In the genomic region with DNA sequence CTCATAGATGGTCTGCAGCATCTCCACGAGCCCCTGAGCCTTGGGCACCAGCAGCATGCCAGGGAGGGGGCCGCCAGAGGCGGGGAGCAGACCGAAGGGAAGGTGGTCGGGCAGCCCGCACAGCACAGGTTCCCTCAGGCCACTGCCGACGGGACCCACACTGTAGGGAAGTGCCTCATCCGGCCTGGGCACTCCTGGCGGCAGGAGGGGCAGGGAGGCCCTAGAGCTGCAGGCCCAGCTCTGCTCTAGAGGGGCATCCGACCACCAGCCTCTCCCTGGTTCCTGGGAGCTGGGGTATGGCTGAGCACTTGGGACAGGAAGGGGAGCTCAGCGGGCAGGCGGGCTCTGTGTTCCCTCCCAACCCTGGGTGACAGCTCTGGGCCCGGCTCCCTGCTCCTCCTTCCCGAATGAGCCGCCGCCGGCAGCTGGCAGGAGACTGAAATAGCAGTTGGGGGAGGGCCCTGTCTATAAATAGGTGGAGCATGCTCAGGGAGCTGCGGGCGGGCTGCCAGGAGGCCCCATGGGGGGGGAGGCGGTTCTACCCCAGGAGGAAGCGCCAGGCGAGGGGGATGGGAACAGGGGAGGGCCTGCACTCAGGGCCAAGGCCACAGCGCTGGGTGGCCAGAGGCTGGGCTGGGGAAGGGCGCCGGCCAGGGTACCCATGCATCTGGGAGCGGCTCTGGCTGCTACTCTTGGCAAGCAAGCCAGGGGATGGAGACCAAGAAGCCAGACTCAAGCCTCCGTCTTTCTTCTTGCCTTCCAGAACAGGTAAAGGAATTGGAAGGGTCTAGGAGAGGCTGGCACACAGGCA, we compare ENCODE assay signal across 1 cellular context.
TF ChIP-seq lines count a peak whose summit lies in the region.

No MANE protein-coding gene starts in this region.

TF ChIP-seq in HepG2, 621 proteins besides CTCF, POLR2A, EP300 and RAD21 (continued from another document and continues in another):
- TF ChIP-seq, protein P1, sequence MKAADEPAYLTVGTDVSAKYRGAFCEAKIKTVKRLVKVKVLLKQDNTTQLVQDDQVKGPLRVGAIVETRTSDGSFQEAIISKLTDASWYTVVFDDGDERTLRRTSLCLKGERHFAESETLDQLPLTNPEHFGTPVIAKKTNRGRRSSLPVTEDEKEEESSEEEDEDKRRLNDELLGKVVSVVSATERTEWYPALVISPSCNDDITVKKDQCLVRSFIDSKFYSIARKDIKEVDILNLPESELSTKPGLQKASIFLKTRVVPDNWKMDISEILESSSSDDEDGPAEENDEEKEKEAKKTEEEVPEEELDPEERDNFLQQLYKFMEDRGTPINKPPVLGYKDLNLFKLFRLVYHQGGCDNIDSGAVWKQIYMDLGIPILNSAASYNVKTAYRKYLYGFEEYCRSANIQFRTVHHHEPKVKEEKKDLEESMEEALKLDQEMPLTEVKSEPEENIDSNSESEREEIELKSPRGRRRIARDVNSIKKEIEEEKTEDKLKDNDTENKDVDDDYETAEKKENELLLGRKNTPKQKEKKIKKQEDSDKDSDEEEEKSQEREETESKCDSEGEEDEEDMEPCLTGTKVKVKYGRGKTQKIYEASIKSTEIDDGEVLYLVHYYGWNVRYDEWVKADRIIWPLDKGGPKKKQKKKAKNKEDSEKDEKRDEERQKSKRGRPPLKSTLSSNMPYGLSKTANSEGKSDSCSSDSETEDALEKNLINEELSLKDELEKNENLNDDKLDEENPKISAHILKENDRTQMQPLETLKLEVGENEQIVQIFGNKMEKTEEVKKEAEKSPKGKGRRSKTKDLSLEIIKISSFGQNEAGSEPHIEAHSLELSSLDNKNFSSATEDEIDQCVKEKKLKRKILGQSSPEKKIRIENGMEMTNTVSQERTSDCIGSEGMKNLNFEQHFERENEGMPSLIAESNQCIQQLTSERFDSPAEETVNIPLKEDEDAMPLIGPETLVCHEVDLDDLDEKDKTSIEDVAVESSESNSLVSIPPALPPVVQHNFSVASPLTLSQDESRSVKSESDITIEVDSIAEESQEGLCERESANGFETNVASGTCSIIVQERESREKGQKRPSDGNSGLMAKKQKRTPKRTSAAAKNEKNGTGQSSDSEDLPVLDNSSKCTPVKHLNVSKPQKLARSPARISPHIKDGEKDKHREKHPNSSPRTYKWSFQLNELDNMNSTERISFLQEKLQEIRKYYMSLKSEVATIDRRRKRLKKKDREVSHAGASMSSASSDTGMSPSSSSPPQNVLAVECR (CRISPR knock-in tag; IDR thresholded peaks at IDR 0.05; ENCODE audit: borderline replicate concordance) = peak; percentile 98
- TF ChIP-seq ZNF83 (CRISPR knock-in tag; IDR thresholded peaks at IDR 0.05; ENCODE audit: borderline replicate concordance) (peak; percentile 93), ETV5 (CRISPR knock-in tag; IDR thresholded peaks at IDR 0.05; ENCODE audit: borderline replicate concordance) (peak; percentile 86; the same call in 1 of the 2 replicates), KLF6 (CRISPR knock-in tag; IDR thresholded peaks at IDR 0.05) (0 out of 2 replicates have a peak, but pooled peaks have one; percentile 85), KMT2A (CRISPR knock-in tag; IDR thresholded peaks at IDR 0.05) (peak; percentile 81), RORA (CRISPR knock-in tag; IDR thresholded peaks at IDR 0.05) (no peak), HMGA1 (CRISPR knock-in tag; conservative IDR thresholded peaks at IDR 0.05) (no peak), ZSCAN29 (CRISPR knock-in tag; conservative IDR thresholded peaks at IDR 0.05) (peak; percentile 93; the same call in 1 of the 2 replicates), ZNF737 (CRISPR knock-in tag; IDR thresholded peaks at IDR 0.05; ENCODE audit: borderline replicate concordance) (no peak; the same call in 1 of the 2 replicates), ZNF619 (CRISPR knock-in tag; IDR thresholded peaks at IDR 0.05) (peak; percentile 98), IKZF1 (IDR thresholded peaks at IDR 0.05) (no peak), MXD4 (CRISPR knock-in tag; IDR thresholded peaks at IDR 0.05) (peak; percentile 94), MTF1 (CRISPR knock-in tag; IDR thresholded peaks at IDR 0.05) (no peak), MLLT10 (CRISPR knock-in tag; IDR thresholded peaks at IDR 0.05) (no peak), YEATS2 (CRISPR knock-in tag; IDR thresholded peaks at IDR 0.05; ENCODE audit: borderline replicate concordance) (peak; percentile 80; the same call in 1 of the 2 replicates), ZMYM4 (CRISPR knock-in tag; IDR thresholded peaks at IDR 0.05) (peak; percentile 93), NCOR1 (IDR thresholded peaks at IDR 0.05; ENCODE audit: borderline replicate concordance, low read length) (peak; percentile 95), ZNF274 (CRISPR knock-in tag; IDR thresholded peaks at IDR 0.05) (peak; percentile 76), BHLHE40 (IDR thresholded peaks at IDR 0.05; ENCODE audit: low read length) (peak; percentile 71), ZNF17 (CRISPR knock-in tag; IDR thresholded peaks at IDR 0.05) (no peak), ZNF781 (CRISPR knock-in tag; IDR thresholded peaks at IDR 0.05; ENCODE audit: borderline replicate concordance, not compliant biosample characterization) (no peak), NR2F1 (CRISPR knock-in tag; IDR thresholded peaks at IDR 0.05) (peak; percentile 89 to 92), ZKSCAN1 (IDR thresholded peaks at IDR 0.05; ENCODE audit: low read length) (no peak), GATA4 (IDR thresholded peaks at IDR 0.05; ENCODE audit: borderline replicate concordance, low read depth) (peak; percentile 73; the same call in 1 of the 2 replicates), ZNF160 (CRISPR knock-in tag; IDR thresholded peaks at IDR 0.05) (peak; percentile 92), ZFYVE20 (CRISPR knock-in tag; IDR thresholded peaks at IDR 0.05; ENCODE audit: borderline replicate concordance, low read depth) (no peak), XBP1 (CRISPR knock-in tag; IDR thresholded peaks at IDR 0.05) (no peak), AGO1 (IDR thresholded peaks at IDR 0.05; ENCODE audit: low read depth, low read length, poor library complexity, severe bottlenecking) (peak; percentile 78), KAT7 (CRISPR knock-in tag; IDR thresholded peaks at IDR 0.05; ENCODE audit: borderline replicate concordance) (peak; percentile 87; the same call in 1 of the 2 replicates), PCBP2 (optimal IDR thresholded peaks at IDR 0.05; ENCODE audit: low read depth, low read length, poor library complexity, severe bottlenecking) (no peak)
- TF ChIP-seq, protein P2, sequence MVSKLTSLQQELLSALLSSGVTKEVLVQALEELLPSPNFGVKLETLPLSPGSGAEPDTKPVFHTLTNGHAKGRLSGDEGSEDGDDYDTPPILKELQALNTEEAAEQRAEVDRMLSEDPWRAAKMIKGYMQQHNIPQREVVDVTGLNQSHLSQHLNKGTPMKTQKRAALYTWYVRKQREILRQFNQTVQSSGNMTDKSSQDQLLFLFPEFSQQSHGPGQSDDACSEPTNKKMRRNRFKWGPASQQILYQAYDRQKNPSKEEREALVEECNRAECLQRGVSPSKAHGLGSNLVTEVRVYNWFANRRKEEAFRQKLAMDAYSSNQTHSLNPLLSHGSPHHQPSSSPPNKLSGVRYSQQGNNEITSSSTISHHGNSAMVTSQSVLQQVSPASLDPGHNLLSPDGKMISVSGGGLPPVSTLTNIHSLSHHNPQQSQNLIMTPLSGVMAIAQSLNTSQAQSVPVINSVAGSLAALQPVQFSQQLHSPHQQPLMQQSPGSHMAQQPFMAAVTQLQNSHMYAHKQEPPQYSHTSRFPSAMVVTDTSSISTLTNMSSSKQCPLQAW (CRISPR knock-in tag; IDR thresholded peaks at IDR 0.05) = peak; percentile 99
- TF ChIP-seq, protein P3, sequence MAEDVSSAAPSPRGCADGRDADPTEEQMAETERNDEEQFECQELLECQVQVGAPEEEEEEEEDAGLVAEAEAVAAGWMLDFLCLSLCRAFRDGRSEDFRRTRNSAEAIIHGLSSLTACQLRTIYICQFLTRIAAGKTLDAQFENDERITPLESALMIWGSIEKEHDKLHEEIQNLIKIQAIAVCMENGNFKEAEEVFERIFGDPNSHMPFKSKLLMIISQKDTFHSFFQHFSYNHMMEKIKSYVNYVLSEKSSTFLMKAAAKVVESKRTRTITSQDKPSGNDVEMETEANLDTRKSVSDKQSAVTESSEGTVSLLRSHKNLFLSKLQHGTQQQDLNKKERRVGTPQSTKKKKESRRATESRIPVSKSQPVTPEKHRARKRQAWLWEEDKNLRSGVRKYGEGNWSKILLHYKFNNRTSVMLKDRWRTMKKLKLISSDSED (CRISPR knock-in tag; IDR thresholded peaks at IDR 0.05) = no peak
- TF ChIP-seq, protein P4, sequence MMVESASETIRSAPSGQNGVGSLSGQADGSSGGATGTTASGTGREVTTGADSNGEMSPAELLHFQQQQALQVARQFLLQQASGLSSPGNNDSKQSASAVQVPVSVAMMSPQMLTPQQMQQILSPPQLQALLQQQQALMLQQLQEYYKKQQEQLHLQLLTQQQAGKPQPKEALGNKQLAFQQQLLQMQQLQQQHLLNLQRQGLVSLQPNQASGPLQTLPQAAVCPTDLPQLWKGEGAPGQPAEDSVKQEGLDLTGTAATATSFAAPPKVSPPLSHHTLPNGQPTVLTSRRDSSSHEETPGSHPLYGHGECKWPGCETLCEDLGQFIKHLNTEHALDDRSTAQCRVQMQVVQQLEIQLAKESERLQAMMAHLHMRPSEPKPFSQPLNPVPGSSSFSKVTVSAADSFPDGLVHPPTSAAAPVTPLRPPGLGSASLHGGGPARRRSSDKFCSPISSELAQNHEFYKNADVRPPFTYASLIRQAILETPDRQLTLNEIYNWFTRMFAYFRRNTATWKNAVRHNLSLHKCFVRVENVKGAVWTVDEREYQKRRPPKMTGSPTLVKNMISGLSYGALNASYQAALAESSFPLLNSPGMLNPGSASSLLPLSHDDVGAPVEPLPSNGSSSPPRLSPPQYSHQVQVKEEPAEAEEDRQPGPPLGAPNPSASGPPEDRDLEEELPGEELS (CRISPR knock-in tag; IDR thresholded peaks at IDR 0.05) = peak; percentile 97
- TF ChIP-seq, protein P5, sequence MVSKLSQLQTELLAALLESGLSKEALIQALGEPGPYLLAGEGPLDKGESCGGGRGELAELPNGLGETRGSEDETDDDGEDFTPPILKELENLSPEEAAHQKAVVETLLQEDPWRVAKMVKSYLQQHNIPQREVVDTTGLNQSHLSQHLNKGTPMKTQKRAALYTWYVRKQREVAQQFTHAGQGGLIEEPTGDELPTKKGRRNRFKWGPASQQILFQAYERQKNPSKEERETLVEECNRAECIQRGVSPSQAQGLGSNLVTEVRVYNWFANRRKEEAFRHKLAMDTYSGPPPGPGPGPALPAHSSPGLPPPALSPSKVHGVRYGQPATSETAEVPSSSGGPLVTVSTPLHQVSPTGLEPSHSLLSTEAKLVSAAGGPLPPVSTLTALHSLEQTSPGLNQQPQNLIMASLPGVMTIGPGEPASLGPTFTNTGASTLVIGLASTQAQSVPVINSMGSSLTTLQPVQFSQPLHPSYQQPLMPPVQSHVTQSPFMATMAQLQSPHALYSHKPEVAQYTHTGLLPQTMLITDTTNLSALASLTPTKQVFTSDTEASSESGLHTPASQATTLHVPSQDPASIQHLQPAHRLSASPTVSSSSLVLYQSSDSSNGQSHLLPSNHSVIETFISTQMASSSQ (IDR thresholded peaks at IDR 0.05; ENCODE audit: low read depth) = peak; percentile 42; the same call in 1 of the 2 replicates
- TF ChIP-seq, protein P5 (CRISPR knock-in tag; IDR thresholded peaks at IDR 0.05; ENCODE audit: borderline replicate concordance) = peak; percentile 96
- TF ChIP-seq, protein P6, sequence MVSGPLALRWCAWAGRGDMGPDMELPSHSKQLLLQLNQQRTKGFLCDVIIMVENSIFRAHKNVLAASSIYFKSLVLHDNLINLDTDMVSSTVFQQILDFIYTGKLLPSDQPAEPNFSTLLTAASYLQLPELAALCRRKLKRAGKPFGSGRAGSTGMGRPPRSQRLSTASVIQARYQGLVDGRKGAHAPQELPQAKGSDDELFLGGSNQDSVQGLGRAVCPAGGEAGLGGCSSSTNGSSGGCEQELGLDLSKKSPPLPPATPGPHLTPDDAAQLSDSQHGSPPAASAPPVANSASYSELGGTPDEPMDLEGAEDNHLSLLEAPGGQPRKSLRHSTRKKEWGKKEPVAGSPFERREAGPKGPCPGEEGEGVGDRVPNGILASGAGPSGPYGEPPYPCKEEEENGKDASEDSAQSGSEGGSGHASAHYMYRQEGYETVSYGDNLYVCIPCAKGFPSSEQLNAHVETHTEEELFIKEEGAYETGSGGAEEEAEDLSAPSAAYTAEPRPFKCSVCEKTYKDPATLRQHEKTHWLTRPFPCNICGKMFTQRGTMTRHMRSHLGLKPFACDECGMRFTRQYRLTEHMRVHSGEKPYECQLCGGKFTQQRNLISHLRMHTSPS (CRISPR knock-in tag; IDR thresholded peaks at IDR 0.05; ENCODE audit: low read depth) = peak; percentile 98
